In the genomic region with DNA sequence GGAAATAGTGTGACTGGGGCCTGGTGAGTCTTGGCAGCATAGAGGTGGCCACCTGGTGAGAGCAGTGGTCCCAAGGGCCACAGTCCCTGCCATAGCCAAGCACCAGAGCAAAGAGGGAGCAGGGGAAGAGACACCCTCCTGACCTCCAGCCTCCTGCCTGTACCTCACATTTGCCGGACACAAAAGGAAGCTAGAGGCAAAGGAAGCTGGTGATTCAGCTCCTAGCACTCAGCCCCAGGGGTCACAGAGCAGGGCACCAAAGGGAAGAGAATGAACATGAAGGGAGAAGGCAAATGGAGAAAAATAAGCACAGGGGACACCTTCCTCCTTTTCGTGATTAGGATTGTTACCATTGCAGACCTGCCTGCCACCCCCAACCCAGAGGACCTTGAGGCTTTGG, we compare ENCODE assay signal across 16 cellular contexts.
A peak's percentile ranks its signal among the peaks of the same experiment; 100 is the strongest.
DNase-seq lines count a peak whose midpoint lies in the region; ATAC-seq and TF ChIP-seq lines count a peak whose summit lies in the region.
"Had no signal": no experiment of that assay in that cellular context is flagged by ENCODE, and none has a peak within 500 bp of the region (broad histone marks: within the 10 kb centered on the region; RNA-seq: fewer than 3 reads in every experiment).

No MANE protein-coding gene starts in this region.

- TF ChIP-seq POLR2A in esophagus squamous epithelium (IDR thresholded peaks at IDR 0.05), result no peak

- H3K36me3 Mint-ChIP-seq in Calu3 (ENCODE audit: insufficient read depth, unreplicated experiment), result peaks cover 10% of the 10 kb centered on the region

- no peaks in the 10 kb centered on the region for H3K27me3 Mint-ChIP-seq in Calu3 (ENCODE audit: unreplicated experiment)

- BruUV-seq in Calu3 (replicated peaks; lab: Mats Ljungman, UMichigan), result no TSS peak
- no TSS peak for BruUV-seq in Panc1 (replicated peaks; lab: Mats Ljungman, UMichigan)

- in situ Hi-C loops in Panc1 (cut with HindIII; ENCODE audit: low pct_unique_long_range_greater_than_20kb, low sequenced_read_pairs), result no loop called here

- TF ChIP-seq CTCF in Calu3 (IDR thresholded peaks at IDR 0.05; ENCODE audit: unreplicated experiment), result no peak
- no peak for TF ChIP-seq CTCF in Panc1 (IDR thresholded peaks at IDR 0.05)
- TF ChIP-seq CTCF in esophagus squamous epithelium (IDR thresholded peaks at IDR 0.05), result no peak
- no peak for TF ChIP-seq CTCF in osteoblast (IDR thresholded peaks at IDR 0.05; ENCODE audit: extremely low read depth, low read depth, low read length)

- POLR2A ChIA-PET in Panc1 (lab: Charles Lee), result no interaction called here

- H3K36me3 ChIP-seq in Panc1 (ENCODE audit: control insufficient read depth, insufficient read depth, low read length), result no peaks in the 10 kb centered on the region
- H3K36me3 ChIP-seq in esophagus squamous epithelium, result no peaks in the 10 kb centered on the region
- H3K36me3 ChIP-seq in osteoblast (ENCODE audit: insufficient read depth, low read length), result no peaks in the 10 kb centered on the region
- H3K36me3 ChIP-seq: adrenal gland, pancreas had no signal

- no peaks in the 10 kb centered on the region for H4K20me1 ChIP-seq in osteoblast (ENCODE audit: insufficient read depth, low read length)

- H3K27ac ChIP-seq in Panc1 (ENCODE audit: low read length) (peak overlapping the region; percentile 7; the same call in 1 of the 2 replicates), esophagus squamous epithelium (peak overlapping the region in 3 of 4 donors; percentile 42 to 46 (median 45)), osteoblast (ENCODE audit: low read depth, low read length) (peak overlapping the region; percentile 90)
- H3K27ac ChIP-seq: pancreas had no signal

- H3K4me1 ChIP-seq in Panc1 (ENCODE audit: control insufficient read depth, insufficient read depth, low read length) (no peaks in the 10 kb centered on the region; the same call in 1 of the 2 replicates), esophagus squamous epithelium (peaks cover 10 to 36% (median 28%) of the 10 kb centered on the region in 3 donors), osteoblast (ENCODE audit: insufficient read depth, low read length) (peaks cover 40% of the 10 kb centered on the region)

- WGBS in esophagus squamous epithelium, 2 donors, result 56 to 64% methylated on average over 2 of the region's 2 CpGs

- peak overlapping the region; percentile 98 for H3K27ac Mint-ChIP-seq in Calu3 (ENCODE audit: unreplicated experiment)
- H3K27ac Mint-ChIP-seq: activated T-cell treated with anti-CD3 and anti-CD28 coated beads, Interleukin-2, amount 50 U/mL, for 72 hours; T-helper 2 cell treated with Interferon-gamma antibody and Interleukin-4, amounts not matched to agents 5 μg/mL and 100 μg/mL, for 36 hours had no signal

- H3K4me3 Mint-ChIP-seq in Calu3 (ENCODE audit: low read depth, unreplicated experiment), result no peak overlapping the region
- H3K4me3 Mint-ChIP-seq: activated T-cell treated with anti-CD3 and anti-CD28 coated beads, Interleukin-2, amount 50 U/mL, for 72 hours; T-helper 2 cell treated with Interferon-gamma antibody and Interleukin-4, amounts not matched to agents 5 μg/mL and 100 μg/mL, for 36 hours had no signal

- H3K9me3 ChIP-seq in Panc1 (ENCODE audit: control insufficient read depth, insufficient read depth, low read depth, low read length) (no peaks in the 10 kb centered on the region), esophagus squamous epithelium (no peaks in the 10 kb centered on the region), osteoblast (ENCODE audit: low read depth, low read length) (no peaks in the 10 kb centered on the region)
- H3K9me3 ChIP-seq: adrenal gland, pancreas had no signal

- no peak for DNase-seq in Calu3
- DNase-seq in Panc1 (ENCODE audit: low read depth, low spot score), result no peak
- no peak for DNase-seq in esophagus squamous epithelium (lab: John Stamatoyannopoulos, UW)
- DNase-seq in osteoblast (ENCODE audit: insufficient read length, low spot score, missing footprints), result no peak
- no peak for DNase-seq in activated effector memory CD4-positive, alpha-beta T cell treated with Interleukin-2 at 50 U/mL for 16 hours
- no peak for DNase-seq in NCI-H1417 treated with DMSO at 0.1 percent for 48 hours (lab: John Stamatoyannopoulos, UW)
- DNase-seq: activated CD4-positive, alpha-beta T cell treated with anti-CD3 and anti-CD28 coated beads, Interleukin-2, amount 50 U/mL, for 1 hour; activated T-cell treated with anti-CD3 and anti-CD28 coated beads, Interleukin-2, amount 50 U/mL, for 72 hours; adrenal gland; cortex of kidney; NCI-H1105 treated with DMSO at 0.1 percent for 48 hours; NCI-H510A; pancreas had no signal

- H3K27me3 ChIP-seq in Panc1 (ENCODE audit: control insufficient read depth, insufficient read depth, low read length) (no peaks in the 10 kb centered on the region), esophagus squamous epithelium (no peaks in the 10 kb centered on the region), osteoblast (ENCODE audit: insufficient read depth, low read length) (no peaks in the 10 kb centered on the region)
- H3K27me3 ChIP-seq: adrenal gland, pancreas had no signal

- H3K9me3 Mint-ChIP-seq in Calu3 (ENCODE audit: low read depth, unreplicated experiment), result no peaks in the 10 kb centered on the region
- H3K9me3 Mint-ChIP-seq: activated T-cell treated with anti-CD3 and anti-CD28 coated beads, Interleukin-2, amount 50 U/mL, for 72 hours; T-helper 2 cell treated with Interferon-gamma antibody and Interleukin-4, amounts not matched to agents 5 μg/mL and 100 μg/mL, for 36 hours had no signal

- peaks cover 45% of the 10 kb centered on the region for H3K4me1 Mint-ChIP-seq in Calu3 (ENCODE audit: low read depth, unreplicated experiment)

- peak overlapping the region; percentile 13 for H2AFZ ChIP-seq in osteoblast (ENCODE audit: low read length)

- intact Hi-C loops in Calu3 (cut with micrococcal nuclease; ENCODE audit: unreplicated experiment), result loop anchor here (5.0 kb wide), 4 partner anchors 54 to 329 kb away; no protein-coding TSS in a partner anchor
- intact Hi-C loops in Panc1 (cut with micrococcal nuclease; ENCODE audit: unreplicated experiment), result no loop called here
- intact Hi-C loops in esophagus squamous epithelium (cut with DNase I), result no loop called here

- H3K79me2 ChIP-seq in osteoblast (ENCODE audit: insufficient read depth, low read length), result no peaks in the 10 kb centered on the region

- CTCF ChIA-PET in Calu3 (lab: Charles Lee), result no interaction called here
- CTCF ChIA-PET in Panc1 (lab: Charles Lee), result no interaction called here

- ATAC-seq in Panc1, result no peak
- no peak for ATAC-seq in HG02678 (IDR thresholded peaks at IDR 0.05; ENCODE audit: unreplicated experiment)
- ATAC-seq in HG02870 (IDR thresholded peaks at IDR 0.05; ENCODE audit: unreplicated experiment), result no peak
- ATAC-seq: activated T-cell treated with anti-CD3 and anti-CD28 coated beads, Interleukin-2, amount 50 U/mL, for 72 hours; pancreas had no signal

- no peak overlapping the region for H3K4me2 ChIP-seq in osteoblast (ENCODE audit: insufficient read depth, low read length)

- H3K4me3 ChIP-seq in Panc1 (ENCODE audit: low read depth in 2 of 2, low read length in 2 of 2) (no peak overlapping the region), esophagus squamous epithelium (no peak overlapping the region), osteoblast (ENCODE audit: insufficient read depth, low read length) (no peak overlapping the region)
- H3K4me3 ChIP-seq: adrenal gland, pancreas had no signal

Comparison
In these comparisons a context has a peak if more than half of its experiments do, and no peak if none do; other contexts are left out.
1. H3K27ac ChIP-seq: peak in every context shown above with its lines; median percentile 90 in osteoblast; 45 in esophagus squamous epithelium; 7 in Panc1.